ENCODE assay signal across 13 cellular contexts in the genomic region with DNA sequence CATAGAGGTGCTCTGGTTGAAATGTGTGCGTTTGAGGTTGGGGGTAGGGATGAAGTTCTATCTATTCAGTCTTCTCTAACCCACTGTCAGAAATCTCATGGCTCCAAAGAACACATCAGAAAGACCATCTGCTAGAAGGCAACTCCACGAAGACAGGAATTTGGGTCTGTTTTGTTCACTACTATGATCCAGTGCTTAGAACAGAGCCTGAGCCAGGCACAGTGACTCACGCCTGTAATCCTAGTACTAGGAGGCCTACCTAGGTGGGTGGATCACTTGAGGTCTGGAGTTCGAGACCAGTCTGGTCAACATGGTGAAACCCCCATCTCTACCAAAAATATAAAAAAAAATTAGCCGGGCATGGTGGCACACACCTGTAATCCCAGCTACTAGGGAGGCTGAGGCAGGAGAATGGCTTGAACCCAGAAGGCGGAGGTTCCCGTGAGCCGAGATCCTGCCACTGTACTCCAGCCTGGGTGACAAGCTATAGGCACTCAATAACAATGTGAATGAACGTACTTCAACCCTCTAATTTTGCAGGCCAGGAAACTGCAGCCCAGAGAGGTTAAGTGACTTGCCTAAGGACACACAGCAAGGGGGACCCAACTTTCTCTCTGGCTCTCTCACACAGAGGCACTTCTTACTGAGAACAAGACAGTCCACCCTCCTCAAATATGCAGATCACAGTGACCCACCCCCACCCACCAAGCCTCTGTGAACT. TPM values are rescaled to one million over a fixed set of nuclear protein-coding genes. Genes with fewer than 3 reads are reported as not detected.
DNase-seq lines count a peak whose midpoint lies in the region; FAIRE-seq and TF ChIP-seq lines count a peak whose summit lies in the region.
"Had no signal": no experiment of that assay in that cellular context is flagged by ENCODE, and none has a peak within 500 bp of the region (broad histone marks: within the 10 kb centered on the region; RNA-seq: fewer than 3 reads in every experiment).

No MANE protein-coding gene starts in this region.

- peaks cover 30% of the 10 kb centered on the region for H3K79me2 ChIP-seq in osteoblast (ENCODE audit: insufficient read depth, low read length)

- no peak for FAIRE-seq in small intestine (lab: Jason Lieb, UNC)
- FAIRE-seq: GM18507 had no signal

- 63 to 73% (median 67%) methylated on average over 9 of the region's 9 CpGs for WGBS in small intestine, 3 donors

- H3K4me3 ChIP-seq in BLaER1 treated with 17β-estradiol and CSF1 and Interleukin-3, amounts not matched to agents 10 nM and 100 nM = peak overlapping the region in 8 of 10 experiments; percentile 93 to 98 (median 96); a peak in 14 of 20 replicates
- H3K4me3 ChIP-seq in osteoblast (ENCODE audit: insufficient read depth, low read length) (no peak overlapping the region), small intestine (ENCODE audit: low read depth in 1 of 2, low read length in 2 of 2) (no peak overlapping the region)

- H3K27ac ChIP-seq in BLaER1 treated with 17β-estradiol and CSF1 and Interleukin-3, amounts not matched to agents 10 nM and 100 nM = peak overlapping the region in 2 of 11 experiments; percentile 86 to 88; a peak in 4 of 22 replicates
- no peak overlapping the region for H3K27ac ChIP-seq in osteoblast (ENCODE audit: low read depth, low read length)
- no peak overlapping the region for H3K27ac ChIP-seq in small intestine (ENCODE audit: low read depth in 1 of 2, low read length in 1 of 2)

- no peak for TF ChIP-seq CTCF in osteoblast (IDR thresholded peaks at IDR 0.05; ENCODE audit: extremely low read depth, low read depth, low read length)

- H3K4me2 ChIP-seq in BLaER1 treated with 17β-estradiol and CSF1 and Interleukin-3, amounts not matched to agents 10 nM and 100 nM = peak overlapping the region; percentile 91 to 99 (median 98)
- peak overlapping the region; percentile 94 for H3K4me2 ChIP-seq in osteoblast (ENCODE audit: insufficient read depth, low read length)

- no peaks in the 10 kb centered on the region for H3K27me3 ChIP-seq in BLaER1 treated with 17β-estradiol and CSF1 and Interleukin-3, amounts not matched to agents 10 nM and 100 nM
- H3K27me3 ChIP-seq in osteoblast (ENCODE audit: insufficient read depth, low read length) (no peaks in the 10 kb centered on the region), small intestine (ENCODE audit: control insufficient read depth in 2 of 2, insufficient read depth in 2 of 2, low read length in 2 of 2) (no peaks in the 10 kb centered on the region)

- no peak overlapping the region for H2AFZ ChIP-seq in osteoblast (ENCODE audit: low read length)

- H3K4me1 ChIP-seq in BLaER1 treated with 17β-estradiol and CSF1 and Interleukin-3, amounts not matched to agents 10 nM and 100 nM = peaks cover 44 to 78% (median 76%) of the 10 kb centered on the region in 10 experiments
- H3K4me1 ChIP-seq in osteoblast (ENCODE audit: insufficient read depth, low read length) (peaks cover 15% of the 10 kb centered on the region), small intestine (ENCODE audit: control insufficient read depth in 2 of 2, insufficient read depth in 1 of 2, low read depth in 1 of 2, low read length in 1 of 2) (peaks cover 0 to 7% of the 10 kb centered on the region in 2 donors)

- peaks cover 3 to 81% (median 73%) of the 10 kb centered on the region in 11 experiments; a peak in 19 of 22 replicates for H4K20me1 ChIP-seq in BLaER1 treated with 17β-estradiol and CSF1 and Interleukin-3, amounts not matched to agents 10 nM and 100 nM
- peaks cover 47% of the 10 kb centered on the region for H4K20me1 ChIP-seq in osteoblast (ENCODE audit: insufficient read depth, low read length)

- DNase-seq in RKO (ENCODE audit: low spot score) (peak; percentile 53), fibroblast of peridontal ligament (ENCODE audit: extremely low read depth) (peak; percentile 50), osteoblast (ENCODE audit: insufficient read length, low spot score, missing footprints) (no peak), DMS114 treated with DMSO at 0.1 percent for 48 hours (lab: John Stamatoyannopoulos, UW; ENCODE audit: unreplicated experiment) (no peak), small intestine (no peak), AG20443 (ENCODE audit: low spot score) (no peak), NCI-H2196 treated with DMSO at 0.1 percent for 48 hours (lab: John Stamatoyannopoulos, UW; ENCODE audit: unreplicated experiment) (no peak)
- DNase-seq: activated B cell treated with CpG ODN at 0.5 μM for 24 hours; activated naive CD4-positive, alpha-beta T cell treated with anti-CD3 and anti-CD28 coated beads, Interleukin-2, amount 10 ng/mL, durations not matched to agents 7 days and 5 days; erythroblast; NCI-H1048 had no signal

- H3K9ac ChIP-seq in BLaER1 treated with 17β-estradiol and CSF1 and Interleukin-3, amounts not matched to agents 10 nM and 100 nM = peak overlapping the region in 9 of 11 experiments; percentile 18 to 94 (median 84); a peak in 16 of 22 replicates

- no peaks in the 10 kb centered on the region for H3K9me3 ChIP-seq in BLaER1 treated with 17β-estradiol and CSF1 and Interleukin-3, amounts not matched to agents 10 nM and 100 nM (replicated peaks in 1 of 11)
- no peaks in the 10 kb centered on the region for H3K9me3 ChIP-seq in osteoblast (ENCODE audit: low read depth, low read length)
- H3K9me3 ChIP-seq in small intestine (ENCODE audit: control insufficient read depth, low read depth) = no peaks in the 10 kb centered on the region

- peaks cover 0 to 59% (median 43%) of the 10 kb centered on the region in 11 experiments; a peak in 17 of 22 replicates for H3K36me3 ChIP-seq in BLaER1 treated with 17β-estradiol and CSF1 and Interleukin-3, amounts not matched to agents 10 nM and 100 nM
- H3K36me3 ChIP-seq in osteoblast (ENCODE audit: insufficient read depth, low read length) = peaks cover 6% of the 10 kb centered on the region
- no peaks in the 10 kb centered on the region for H3K36me3 ChIP-seq in small intestine (ENCODE audit: control insufficient read depth in 2 of 2, insufficient read depth in 2 of 2, low read length in 2 of 2)

RNA-seq across cellular contexts. Expression of a gene that starts 2.2 kb away (rescaled TPM):
- total RNA-seq in osteoblast = 8.7 and 10.3 TPM in 2 replicates
- 10 to 100 TPM in 1 of 3 donors, 1 to 10 TPM in 2; 7.6 to 15.6 (median 8.6) TPM for polyA plus RNA-seq in small intestine

RNA-seq across cellular contexts. Expression of a gene that starts 3.2 kb away (rescaled TPM):
- total RNA-seq in osteoblast = 9.7 and 10.9 TPM in 2 replicates
- 10 to 100 TPM; 35.5 to 91.1 (median 79.4) TPM for polyA plus RNA-seq in small intestine

RNA-seq across cellular contexts. Expression of a gene that starts 12.4 kb away (rescaled TPM):
- total RNA-seq in osteoblast = 0.36 and 0.59 TPM in 2 replicates
- polyA plus RNA-seq in small intestine = 100 to 1,000 TPM; 140 to 365 (median 336) TPM

RNA-seq across cellular contexts. Expression of a gene that starts 56.7 kb away (rescaled TPM):
- total RNA-seq in osteoblast = 33.3 and 38.0 TPM in 2 replicates
- polyA plus RNA-seq in small intestine = 10 to 100 TPM; 41.8 to 87.7 (median 57.3) TPM

Comparison
In these comparisons a context has a peak if more than half of its experiments do, and no peak if none do; other contexts are left out.
1. H3K4me3 ChIP-seq: peak in BLaER1 treated with 17β-estradiol and CSF1 and Interleukin-3, amounts not matched to agents 10 nM and 100 nM (8 of 10); none in osteoblast (single experiment) and small intestine (0 of 2).
2. DNase-seq: peak in RKO (single experiment) and fibroblast of peridontal ligament (single experiment); none in osteoblast (single experiment), DMS114 treated with DMSO at 0.1 percent for 48 hours (single experiment), small intestine (single experiment), AG20443 (single experiment) and NCI-H2196 treated with DMSO at 0.1 percent for 48 hours (single experiment).